Comparison of ENCODE assay signal across 29 cellular contexts in genomic region chr3:55779543-55779942, GRCh38.
A peak's percentile ranks its signal among the peaks of the same experiment; 100 is the strongest.
DNase-seq lines count a peak whose midpoint lies in the region; TF ChIP-seq lines count a peak whose summit lies in the region.
"Had no signal": no experiment of that assay in that cellular context is flagged by ENCODE, and none has a peak within 500 bp of the region (broad histone marks: within the 10 kb centered on the region; RNA-seq: fewer than 3 reads in every experiment).

No MANE protein-coding gene starts in this region.

- no peaks in the 10 kb centered on the region for H3K36me3 ChIP-seq in HEK293 (ENCODE audit: control insufficient read depth in 2 of 2, insufficient read depth in 1 of 2, low read length in 2 of 2)
- H3K36me3 ChIP-seq: BE2C; BLaER1; BLaER1 treated with 17β-estradiol and CSF1 and Interleukin-3, amounts not matched to agents 10 nM and 100 nM had no signal

- no peak for TF ChIP-seq CTCF in HEK293 (tag by site-specific recombination; IDR thresholded peaks at IDR 0.05)

- H3K4me3 ChIP-seq in HEK293 (ENCODE audit: low read depth, low read length), result no peak overlapping the region
- H3K4me3 ChIP-seq: A549; BLaER1; BLaER1 treated with 17β-estradiol and CSF1 and Interleukin-3, amounts not matched to agents 10 nM and 100 nM had no signal

- H3K9me3 ChIP-seq in HEK293 (ENCODE audit: control insufficient read depth, insufficient read depth, low read depth, low read length), result no peaks in the 10 kb centered on the region
- H3K9me3 ChIP-seq: A549; BE2C; BLaER1; BLaER1 treated with 17β-estradiol and CSF1 and Interleukin-3, amounts not matched to agents 10 nM and 100 nM; Caco-2 had no signal

- CTCF ChIA-PET in HEK293 (lab: Yijun Ruan, JAX), result no interaction called here

- no peak overlapping the region for H3K27ac ChIP-seq in HEK293 (ENCODE audit: extremely low read depth, low read depth, low read length)
- H3K27ac ChIP-seq: 22Rv1; A549; BLaER1; BLaER1 treated with 17β-estradiol and CSF1 and Interleukin-3, amounts not matched to agents 10 nM and 100 nM; C4-2B had no signal

- POLR2A ChIA-PET in HEK293 (lab: Yijun Ruan, JAX), result interaction anchor here (0.6 kb wide), 1 partner anchor 35 kb away, joined by 10 read pairs; no protein-coding TSS in a partner anchor

- H3K4me1 ChIP-seq in HEK293 (ENCODE audit: control insufficient read depth, insufficient read depth, low read length), result peaks cover 3% of the 10 kb centered on the region; the same call in 1 of the 2 replicates
- H3K4me1 ChIP-seq: A549, BE2C, Caco-2 had no signal

- DNase-seq in NCI-H526 treated with DMSO at 0.1 percent for 48 hours (lab: John Stamatoyannopoulos, UW) (peak; percentile 3), NCI-H526 (lab: John Stamatoyannopoulos, UW) (no peak)
- no peak for DNase-seq in activated CD4-positive, alpha-beta T cell treated with anti-CD3 and anti-CD28 coated beads for 4 hours
- DNase-seq: 8988T; ACHN; AML-193; BE2C; C1 segment of cervical spinal cord; Caco-2; Calu3; CD4-positive, alpha-beta memory T cell; CD4-positive, alpha-beta T cell; CD4-positive, CD25-positive, alpha-beta regulatory T cell; CD8-positive, alpha-beta memory T cell; CD8-positive, alpha-beta T cell; COR-L47; DMS 273 treated with DMSO at 0.1 percent for 48 hours; DMS153; DMS53; DMS79; DMS79 treated with DMSO at 0.1 percent for 48 hours; DND-41; EL had no signal

TF ChIP-seq in HEK293, 187 proteins besides CTCF, POLR2A, EP300 and RAD21:
- TF ChIP-seq ZBTB48 (tag by site-specific recombination; IDR thresholded peaks at IDR 0.05) (no peak), ZIC2 (tag by site-specific recombination; IDR thresholded peaks at IDR 0.05) (no peak), ZNF626 (tag by site-specific recombination; IDR thresholded peaks at IDR 0.05) (no peak), ZSCAN16 (tag by site-specific recombination; IDR thresholded peaks at IDR 0.05) (no peak), ZNF350 (tag by site-specific recombination; IDR thresholded peaks at IDR 0.05) (no peak), ZNF629 (tag by site-specific recombination; IDR thresholded peaks at IDR 0.05) (peak; percentile 78), GLIS1 (tag by site-specific recombination; IDR thresholded peaks at IDR 0.05) (0 out of 2 replicates have a peak, but pooled peaks have one; percentile 23), ZNF394 (tag by site-specific recombination; IDR thresholded peaks at IDR 0.05; ENCODE audit: borderline replicate concordance) (no peak), ZNF155 (tag by site-specific recombination; IDR thresholded peaks at IDR 0.05) (no peak), ZNF518A (tag by site-specific recombination; conservative IDR thresholded peaks at IDR 0.05; ENCODE audit: low read depth) (no peak), PRDM6 (tag by site-specific recombination; IDR thresholded peaks at IDR 0.05) (peak; percentile 52)
- TF ChIP-seq, protein P1, sequence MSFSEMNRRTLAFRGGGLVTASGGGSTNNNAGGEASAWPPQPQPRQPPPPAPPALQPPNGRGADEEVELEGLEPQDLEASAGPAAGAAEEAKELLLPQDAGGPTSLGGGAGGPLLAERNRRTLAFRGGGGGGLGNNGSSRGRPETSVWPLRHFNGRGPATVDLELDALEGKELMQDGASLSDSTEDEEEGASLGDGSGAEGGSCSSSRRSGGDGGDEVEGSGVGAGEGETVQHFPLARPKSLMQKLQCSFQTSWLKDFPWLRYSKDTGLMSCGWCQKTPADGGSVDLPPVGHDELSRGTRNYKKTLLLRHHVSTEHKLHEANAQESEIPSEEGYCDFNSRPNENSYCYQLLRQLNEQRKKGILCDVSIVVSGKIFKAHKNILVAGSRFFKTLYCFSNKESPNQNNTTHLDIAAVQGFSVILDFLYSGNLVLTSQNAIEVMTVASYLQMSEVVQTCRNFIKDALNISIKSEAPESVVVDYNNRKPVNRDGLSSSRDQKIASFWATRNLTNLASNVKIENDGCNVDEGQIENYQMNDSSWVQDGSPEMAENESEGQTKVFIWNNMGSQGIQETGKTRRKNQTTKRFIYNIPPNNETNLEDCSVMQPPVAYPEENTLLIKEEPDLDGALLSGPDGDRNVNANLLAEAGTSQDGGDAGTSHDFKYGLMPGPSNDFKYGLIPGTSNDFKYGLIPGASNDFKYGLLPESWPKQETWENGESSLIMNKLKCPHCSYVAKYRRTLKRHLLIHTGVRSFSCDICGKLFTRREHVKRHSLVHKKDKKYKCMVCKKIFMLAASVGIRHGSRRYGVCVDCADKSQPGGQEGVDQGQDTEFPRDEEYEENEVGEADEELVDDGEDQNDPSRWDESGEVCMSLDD (tag by site-specific recombination; IDR thresholded peaks at IDR 0.05), result no peak
- TF ChIP-seq, protein P2, sequence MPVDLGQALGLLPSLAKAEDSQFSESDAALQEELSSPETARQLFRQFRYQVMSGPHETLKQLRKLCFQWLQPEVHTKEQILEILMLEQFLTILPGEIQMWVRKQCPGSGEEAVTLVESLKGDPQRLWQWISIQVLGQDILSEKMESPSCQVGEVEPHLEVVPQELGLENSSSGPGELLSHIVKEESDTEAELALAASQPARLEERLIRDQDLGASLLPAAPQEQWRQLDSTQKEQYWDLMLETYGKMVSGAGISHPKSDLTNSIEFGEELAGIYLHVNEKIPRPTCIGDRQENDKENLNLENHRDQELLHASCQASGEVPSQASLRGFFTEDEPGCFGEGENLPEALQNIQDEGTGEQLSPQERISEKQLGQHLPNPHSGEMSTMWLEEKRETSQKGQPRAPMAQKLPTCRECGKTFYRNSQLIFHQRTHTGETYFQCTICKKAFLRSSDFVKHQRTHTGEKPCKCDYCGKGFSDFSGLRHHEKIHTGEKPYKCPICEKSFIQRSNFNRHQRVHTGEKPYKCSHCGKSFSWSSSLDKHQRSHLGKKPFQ (tag by site-specific recombination; IDR thresholded peaks at IDR 0.05), result no peak
